ENCODE assay signal across 8 cellular contexts in genomic region chr18:74040459-74041332, GRCh38.
A peak's percentile ranks its signal among the peaks of the same experiment; 100 is the strongest.
DNase-seq lines count a peak whose midpoint lies in the region; TF ChIP-seq lines count a peak whose summit lies in the region.

No MANE protein-coding gene starts in this region.

- peak overlapping the region; percentile 86 for H2AFZ ChIP-seq in neural progenitor cell (replicated peaks)

- no peaks in the 10 kb centered on the region for H3K4me1 Mint-ChIP-seq in neural progenitor cell

- TF ChIP-seq CTCF in GM20000 (IDR thresholded peaks at IDR 0.05; ENCODE audit: extremely low read depth, missing control alignments) (peak; percentile 83), WI38 (IDR thresholded peaks at IDR 0.05; ENCODE audit: low read depth, low read length) (peak; percentile 76), neural progenitor cell (IDR thresholded peaks at IDR 0.05) (peak; percentile 75)

- H3K36me3 ChIP-seq in neural progenitor cell, result no peaks in the 10 kb centered on the region

- DNase-seq in ELF-1 (ENCODE audit: low read depth, low spot score) (peak; percentile 77), GM20000 (ENCODE audit: low spot score) (peak; percentile 65), HT1080 (ENCODE audit: low read depth) (peak; percentile 26), neural progenitor cell (ENCODE audit: low spot score) (peak; percentile 66), NCI-H2227 (lab: John Stamatoyannopoulos, UW; ENCODE audit: unreplicated experiment) (no peak), A172 (ENCODE audit: low spot score) (no peak)
- peak; percentile 16 for DNase-seq in central memory CD4-positive, alpha-beta T cell

- H3K9me3 ChIP-seq in neural progenitor cell (ENCODE audit: low read depth), result no peaks in the 10 kb centered on the region

- no peak overlapping the region for H3K27ac Mint-ChIP-seq in neural progenitor cell

- H4K20me1 ChIP-seq in neural progenitor cell (ENCODE audit: low read depth), result no peaks in the 10 kb centered on the region

- no peaks in the 10 kb centered on the region for H3K9me3 Mint-ChIP-seq in neural progenitor cell

- no peak overlapping the region for H3K4me2 ChIP-seq in neural progenitor cell

- H3F3A ChIP-seq in neural progenitor cell (ENCODE audit: low read depth), result no peaks in the 10 kb centered on the region

- H3K27me3 ChIP-seq in neural progenitor cell, result no peaks in the 10 kb centered on the region

- no peaks in the 10 kb centered on the region for H3K4me1 ChIP-seq in neural progenitor cell

- H3K27me3 Mint-ChIP-seq in neural progenitor cell (ENCODE audit: insufficient read depth, low read depth), result no peaks in the 10 kb centered on the region

- no peak overlapping the region for H3K27ac ChIP-seq in neural progenitor cell

- no peak overlapping the region for H3K4me3 ChIP-seq in WI38 (ENCODE audit: low read depth, low read length)
- no peak overlapping the region for H3K4me3 ChIP-seq in neural progenitor cell

- no peak overlapping the region for H3K9ac ChIP-seq in neural progenitor cell

- no peak overlapping the region for H3K4me3 Mint-ChIP-seq in neural progenitor cell

- no peaks in the 10 kb centered on the region for H3K79me2 ChIP-seq in neural progenitor cell (ENCODE audit: low read depth)

- no peaks in the 10 kb centered on the region for H3K36me3 Mint-ChIP-seq in neural progenitor cell

Comparison
In these comparisons a context has a peak if more than half of its experiments do, and no peak if none do; other contexts are left out.
1. DNase-seq: peak in ELF-1 (single experiment), GM20000 (single experiment), HT1080 (single experiment), central memory CD4-positive, alpha-beta T cell (single experiment) and neural progenitor cell (single experiment); none in NCI-H2227 (single experiment) and A172 (single experiment).
2. Peak in every context shown above with its lines, with median percentiles within 50 percentile points of each other: CTCF ChIP-seq.